ENCODE assay signal across 1 cellular context in the genomic region with DNA sequence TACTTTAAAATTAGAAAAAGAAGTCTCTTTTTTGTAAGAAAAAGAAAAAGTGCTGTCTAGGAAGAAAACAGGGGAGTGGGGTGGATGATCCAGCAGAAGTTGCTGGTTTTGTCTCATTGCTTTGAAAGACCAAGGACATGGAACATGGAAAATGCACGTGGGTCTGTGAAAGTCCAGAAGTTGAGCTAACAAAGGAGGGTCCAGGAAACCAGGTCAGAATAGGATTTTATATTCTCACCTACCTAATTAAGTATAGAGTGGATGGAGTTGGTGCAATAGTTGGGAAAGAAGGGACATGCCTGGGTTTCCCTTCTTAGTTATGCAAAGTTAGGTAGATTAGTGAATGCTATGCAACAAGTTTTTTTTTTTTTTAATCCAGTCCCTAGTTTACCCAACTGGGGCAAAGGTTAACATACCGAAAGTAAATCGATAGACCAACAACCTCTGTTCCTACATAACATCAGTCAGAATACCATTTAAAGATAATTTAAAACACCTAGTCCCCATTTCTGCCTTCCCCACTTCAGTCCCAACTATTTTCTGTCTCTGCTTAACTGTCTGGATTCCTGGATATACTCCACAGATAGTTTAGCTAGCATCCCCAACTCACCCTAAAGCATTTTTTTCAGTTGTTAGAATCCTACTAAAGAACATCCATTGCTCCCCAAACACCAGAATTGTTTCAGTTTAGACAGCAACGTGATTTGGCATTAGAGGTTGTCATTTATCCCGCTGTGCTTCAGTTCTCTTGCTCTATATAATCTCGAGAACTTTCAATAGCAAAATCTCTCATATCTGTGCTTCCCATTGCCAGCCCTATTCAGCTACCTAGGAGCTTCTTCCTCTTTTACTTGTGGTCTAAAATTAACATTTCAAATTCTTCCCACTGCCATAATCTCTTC.
TF ChIP-seq lines count a peak whose summit lies in the region.

No MANE protein-coding gene starts in this region.

TF ChIP-seq in WTC11, 78 proteins besides CTCF, POLR2A, EP300 and RAD21 (continued from another document):
- TF ChIP-seq TCF7 (CRISPR knock-in tag; IDR thresholded peaks at IDR 0.05; ENCODE audit: low read depth) (no peak), ZNF423 (CRISPR knock-in tag; IDR thresholded peaks at IDR 0.05) (no peak), ATF1 (CRISPR knock-in tag; IDR thresholded peaks at IDR 0.05) (no peak), JUN (CRISPR knock-in tag; IDR thresholded peaks at IDR 0.05) (no peak), ZNF121 (CRISPR knock-in tag; IDR thresholded peaks at IDR 0.05) (no peak), GABPB1 (CRISPR knock-in tag; IDR thresholded peaks at IDR 0.05) (no peak), ZNF396 (CRISPR knock-in tag; IDR thresholded peaks at IDR 0.05; ENCODE audit: borderline replicate concordance) (no peak)
- TF ChIP-seq, protein P1, sequence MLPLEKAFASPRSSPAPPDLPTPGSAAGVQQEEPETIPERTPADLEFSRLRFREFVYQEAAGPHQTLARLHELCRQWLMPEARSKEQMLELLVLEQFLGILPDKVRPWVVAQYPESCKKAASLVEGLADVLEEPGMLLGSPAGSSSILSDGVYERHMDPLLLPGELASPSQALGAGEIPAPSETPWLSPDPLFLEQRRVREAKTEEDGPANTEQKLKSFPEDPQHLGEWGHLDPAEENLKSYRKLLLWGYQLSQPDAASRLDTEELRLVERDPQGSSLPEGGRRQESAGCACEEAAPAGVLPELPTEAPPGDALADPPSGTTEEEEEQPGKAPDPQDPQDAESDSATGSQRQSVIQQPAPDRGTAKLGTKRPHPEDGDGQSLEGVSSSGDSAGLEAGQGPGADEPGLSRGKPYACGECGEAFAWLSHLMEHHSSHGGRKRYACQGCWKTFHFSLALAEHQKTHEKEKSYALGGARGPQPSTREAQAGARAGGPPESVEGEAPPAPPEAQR (CRISPR knock-in tag; IDR thresholded peaks at IDR 0.05), result no peak
- TF ChIP-seq, protein P2, sequence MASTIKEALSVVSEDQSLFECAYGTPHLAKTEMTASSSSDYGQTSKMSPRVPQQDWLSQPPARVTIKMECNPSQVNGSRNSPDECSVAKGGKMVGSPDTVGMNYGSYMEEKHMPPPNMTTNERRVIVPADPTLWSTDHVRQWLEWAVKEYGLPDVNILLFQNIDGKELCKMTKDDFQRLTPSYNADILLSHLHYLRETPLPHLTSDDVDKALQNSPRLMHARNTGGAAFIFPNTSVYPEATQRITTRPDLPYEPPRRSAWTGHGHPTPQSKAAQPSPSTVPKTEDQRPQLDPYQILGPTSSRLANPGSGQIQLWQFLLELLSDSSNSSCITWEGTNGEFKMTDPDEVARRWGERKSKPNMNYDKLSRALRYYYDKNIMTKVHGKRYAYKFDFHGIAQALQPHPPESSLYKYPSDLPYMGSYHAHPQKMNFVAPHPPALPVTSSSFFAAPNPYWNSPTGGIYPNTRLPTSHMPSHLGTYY (CRISPR knock-in tag; IDR thresholded peaks at IDR 0.05), result no peak
- TF ChIP-seq, protein P3, sequence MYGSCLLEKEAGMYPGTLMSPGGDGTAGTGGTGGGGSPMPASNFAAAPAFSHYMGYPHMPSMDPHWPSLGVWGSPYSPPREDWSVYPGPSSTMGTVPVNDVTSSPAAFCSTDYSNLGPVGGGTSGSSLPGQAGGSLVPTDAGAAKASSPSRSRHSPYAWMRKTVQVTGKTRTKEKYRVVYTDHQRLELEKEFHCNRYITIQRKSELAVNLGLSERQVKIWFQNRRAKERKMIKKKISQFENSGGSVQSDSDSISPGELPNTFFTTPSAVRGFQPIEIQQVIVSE (CRISPR knock-in tag; IDR thresholded peaks at IDR 0.05; ENCODE audit: borderline replicate concordance), result no peak
- TF ChIP-seq, protein P4, sequence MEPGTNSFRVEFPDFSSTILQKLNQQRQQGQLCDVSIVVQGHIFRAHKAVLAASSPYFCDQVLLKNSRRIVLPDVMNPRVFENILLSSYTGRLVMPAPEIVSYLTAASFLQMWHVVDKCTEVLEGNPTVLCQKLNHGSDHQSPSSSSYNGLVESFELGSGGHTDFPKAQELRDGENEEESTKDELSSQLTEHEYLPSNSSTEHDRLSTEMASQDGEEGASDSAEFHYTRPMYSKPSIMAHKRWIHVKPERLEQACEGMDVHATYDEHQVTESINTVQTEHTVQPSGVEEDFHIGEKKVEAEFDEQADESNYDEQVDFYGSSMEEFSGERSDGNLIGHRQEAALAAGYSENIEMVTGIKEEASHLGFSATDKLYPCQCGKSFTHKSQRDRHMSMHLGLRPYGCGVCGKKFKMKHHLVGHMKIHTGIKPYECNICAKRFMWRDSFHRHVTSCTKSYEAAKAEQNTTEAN (CRISPR knock-in tag; IDR thresholded peaks at IDR 0.05), result no peak
